ENCODE assay signal across 2 cellular contexts in the genomic region with DNA sequence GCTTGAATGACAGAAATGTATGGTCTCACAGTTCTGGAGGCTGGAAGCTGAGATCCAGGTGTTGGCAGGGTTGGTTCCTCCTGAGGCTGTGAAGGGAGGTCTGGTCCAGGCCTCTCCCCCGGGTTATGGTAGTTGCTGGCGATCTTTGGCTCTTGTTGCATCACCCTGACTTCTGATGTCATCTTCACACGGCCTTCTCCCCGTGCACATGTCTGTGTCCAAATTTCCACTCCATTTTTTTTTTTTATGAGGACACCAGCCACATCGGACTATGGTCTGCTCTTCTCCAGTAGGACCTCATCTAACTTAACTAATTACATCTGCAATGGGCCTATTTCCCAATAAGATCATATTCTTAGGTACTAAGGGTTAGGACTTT.
TF ChIP-seq lines count a peak whose summit lies in the region.

No MANE protein-coding gene starts in this region.

TF ChIP-seq in HEK293, 187 proteins besides CTCF, POLR2A, EP300 and RAD21 (continued from another document):
- no peak for TF ChIP-seq ZNF776 (tag by site-specific recombination; IDR thresholded peaks at IDR 0.05; ENCODE audit: borderline replicate concordance)
- TF ChIP-seq ZNF292 (tag by site-specific recombination; IDR thresholded peaks at IDR 0.05; ENCODE audit: borderline replicate concordance, low read depth): no peak
TF ChIP-seq in HEK293: peak in this region for 1.

TF ChIP-seq in H1, 55 proteins besides CTCF, POLR2A, EP300 and RAD21 (continued from another document):
- TF ChIP-seq, protein P1, sequence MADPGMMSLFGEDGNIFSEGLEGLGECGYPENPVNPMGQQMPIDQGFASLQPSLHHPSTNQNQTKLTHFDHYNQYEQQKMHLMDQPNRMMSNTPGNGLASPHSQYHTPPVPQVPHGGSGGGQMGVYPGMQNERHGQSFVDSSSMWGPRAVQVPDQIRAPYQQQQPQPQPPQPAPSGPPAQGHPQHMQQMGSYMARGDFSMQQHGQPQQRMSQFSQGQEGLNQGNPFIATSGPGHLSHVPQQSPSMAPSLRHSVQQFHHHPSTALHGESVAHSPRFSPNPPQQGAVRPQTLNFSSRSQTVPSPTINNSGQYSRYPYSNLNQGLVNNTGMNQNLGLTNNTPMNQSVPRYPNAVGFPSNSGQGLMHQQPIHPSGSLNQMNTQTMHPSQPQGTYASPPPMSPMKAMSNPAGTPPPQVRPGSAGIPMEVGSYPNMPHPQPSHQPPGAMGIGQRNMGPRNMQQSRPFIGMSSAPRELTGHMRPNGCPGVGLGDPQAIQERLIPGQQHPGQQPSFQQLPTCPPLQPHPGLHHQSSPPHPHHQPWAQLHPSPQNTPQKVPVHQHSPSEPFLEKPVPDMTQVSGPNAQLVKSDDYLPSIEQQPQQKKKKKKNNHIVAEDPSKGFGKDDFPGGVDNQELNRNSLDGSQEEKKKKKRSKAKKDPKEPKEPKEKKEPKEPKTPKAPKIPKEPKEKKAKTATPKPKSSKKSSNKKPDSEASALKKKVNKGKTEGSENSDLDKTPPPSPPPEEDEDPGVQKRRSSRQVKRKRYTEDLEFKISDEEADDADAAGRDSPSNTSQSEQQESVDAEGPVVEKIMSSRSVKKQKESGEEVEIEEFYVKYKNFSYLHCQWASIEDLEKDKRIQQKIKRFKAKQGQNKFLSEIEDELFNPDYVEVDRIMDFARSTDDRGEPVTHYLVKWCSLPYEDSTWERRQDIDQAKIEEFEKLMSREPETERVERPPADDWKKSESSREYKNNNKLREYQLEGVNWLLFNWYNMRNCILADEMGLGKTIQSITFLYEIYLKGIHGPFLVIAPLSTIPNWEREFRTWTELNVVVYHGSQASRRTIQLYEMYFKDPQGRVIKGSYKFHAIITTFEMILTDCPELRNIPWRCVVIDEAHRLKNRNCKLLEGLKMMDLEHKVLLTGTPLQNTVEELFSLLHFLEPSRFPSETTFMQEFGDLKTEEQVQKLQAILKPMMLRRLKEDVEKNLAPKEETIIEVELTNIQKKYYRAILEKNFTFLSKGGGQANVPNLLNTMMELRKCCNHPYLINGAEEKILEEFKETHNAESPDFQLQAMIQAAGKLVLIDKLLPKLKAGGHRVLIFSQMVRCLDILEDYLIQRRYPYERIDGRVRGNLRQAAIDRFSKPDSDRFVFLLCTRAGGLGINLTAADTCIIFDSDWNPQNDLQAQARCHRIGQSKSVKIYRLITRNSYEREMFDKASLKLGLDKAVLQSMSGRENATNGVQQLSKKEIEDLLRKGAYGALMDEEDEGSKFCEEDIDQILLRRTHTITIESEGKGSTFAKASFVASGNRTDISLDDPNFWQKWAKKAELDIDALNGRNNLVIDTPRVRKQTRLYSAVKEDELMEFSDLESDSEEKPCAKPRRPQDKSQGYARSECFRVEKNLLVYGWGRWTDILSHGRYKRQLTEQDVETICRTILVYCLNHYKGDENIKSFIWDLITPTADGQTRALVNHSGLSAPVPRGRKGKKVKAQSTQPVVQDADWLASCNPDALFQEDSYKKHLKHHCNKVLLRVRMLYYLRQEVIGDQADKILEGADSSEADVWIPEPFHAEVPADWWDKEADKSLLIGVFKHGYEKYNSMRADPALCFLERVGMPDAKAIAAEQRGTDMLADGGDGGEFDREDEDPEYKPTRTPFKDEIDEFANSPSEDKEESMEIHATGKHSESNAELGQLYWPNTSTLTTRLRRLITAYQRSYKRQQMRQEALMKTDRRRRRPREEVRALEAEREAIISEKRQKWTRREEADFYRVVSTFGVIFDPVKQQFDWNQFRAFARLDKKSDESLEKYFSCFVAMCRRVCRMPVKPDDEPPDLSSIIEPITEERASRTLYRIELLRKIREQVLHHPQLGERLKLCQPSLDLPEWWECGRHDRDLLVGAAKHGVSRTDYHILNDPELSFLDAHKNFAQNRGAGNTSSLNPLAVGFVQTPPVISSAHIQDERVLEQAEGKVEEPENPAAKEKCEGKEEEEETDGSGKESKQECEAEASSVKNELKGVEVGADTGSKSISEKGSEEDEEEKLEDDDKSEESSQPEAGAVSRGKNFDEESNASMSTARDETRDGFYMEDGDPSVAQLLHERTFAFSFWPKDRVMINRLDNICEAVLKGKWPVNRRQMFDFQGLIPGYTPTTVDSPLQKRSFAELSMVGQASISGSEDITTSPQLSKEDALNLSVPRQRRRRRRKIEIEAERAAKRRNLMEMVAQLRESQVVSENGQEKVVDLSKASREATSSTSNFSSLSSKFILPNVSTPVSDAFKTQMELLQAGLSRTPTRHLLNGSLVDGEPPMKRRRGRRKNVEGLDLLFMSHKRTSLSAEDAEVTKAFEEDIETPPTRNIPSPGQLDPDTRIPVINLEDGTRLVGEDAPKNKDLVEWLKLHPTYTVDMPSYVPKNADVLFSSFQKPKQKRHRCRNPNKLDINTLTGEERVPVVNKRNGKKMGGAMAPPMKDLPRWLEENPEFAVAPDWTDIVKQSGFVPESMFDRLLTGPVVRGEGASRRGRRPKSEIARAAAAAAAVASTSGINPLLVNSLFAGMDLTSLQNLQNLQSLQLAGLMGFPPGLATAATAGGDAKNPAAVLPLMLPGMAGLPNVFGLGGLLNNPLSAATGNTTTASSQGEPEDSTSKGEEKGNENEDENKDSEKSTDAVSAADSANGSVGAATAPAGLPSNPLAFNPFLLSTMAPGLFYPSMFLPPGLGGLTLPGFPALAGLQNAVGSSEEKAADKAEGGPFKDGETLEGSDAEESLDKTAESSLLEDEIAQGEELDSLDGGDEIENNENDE (IDR thresholded peaks at IDR 0.05; ENCODE audit: insufficient replicate concordance, low read length): no peak
- no peak for TF ChIP-seq HDAC6 (IDR thresholded peaks at IDR 0.05; ENCODE audit: low read depth, low read length)
- TF ChIP-seq JUND (IDR thresholded peaks at IDR 0.05; ENCODE audit: low read length): no peak
- no peak for TF ChIP-seq RBBP5 (IDR thresholded peaks at IDR 0.05; ENCODE audit: borderline replicate concordance, low read depth, low read length)
- no peak for TF ChIP-seq SIRT6 (IDR thresholded peaks at IDR 0.05; ENCODE audit: low read length)
- TF ChIP-seq EGR1 (IDR thresholded peaks at IDR 0.05; ENCODE audit: borderline replicate concordance, low read depth, low read length): no peak
- TF ChIP-seq RXRA (IDR thresholded peaks at IDR 0.05; ENCODE audit: insufficient read depth, low read depth, low read length): no peak
- TF ChIP-seq, protein P2, sequence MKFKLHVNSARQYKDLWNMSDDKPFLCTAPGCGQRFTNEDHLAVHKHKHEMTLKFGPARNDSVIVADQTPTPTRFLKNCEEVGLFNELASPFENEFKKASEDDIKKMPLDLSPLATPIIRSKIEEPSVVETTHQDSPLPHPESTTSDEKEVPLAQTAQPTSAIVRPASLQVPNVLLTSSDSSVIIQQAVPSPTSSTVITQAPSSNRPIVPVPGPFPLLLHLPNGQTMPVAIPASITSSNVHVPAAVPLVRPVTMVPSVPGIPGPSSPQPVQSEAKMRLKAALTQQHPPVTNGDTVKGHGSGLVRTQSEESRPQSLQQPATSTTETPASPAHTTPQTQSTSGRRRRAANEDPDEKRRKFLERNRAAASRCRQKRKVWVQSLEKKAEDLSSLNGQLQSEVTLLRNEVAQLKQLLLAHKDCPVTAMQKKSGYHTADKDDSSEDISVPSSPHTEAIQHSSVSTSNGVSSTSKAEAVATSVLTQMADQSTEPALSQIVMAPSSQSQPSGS (IDR thresholded peaks at IDR 0.05; ENCODE audit: low read length): no peak
- TF ChIP-seq NRF1 (IDR thresholded peaks at IDR 0.05; ENCODE audit: low read depth, low read length): no peak
- TF ChIP-seq EZH2 (IDR thresholded peaks at IDR 0.05; ENCODE audit: low read depth, low read length, severe bottlenecking): no peak
- TF ChIP-seq CHD2 (IDR thresholded peaks at IDR 0.05; ENCODE audit: low read length): no peak
- TF ChIP-seq SIX5 (IDR thresholded peaks at IDR 0.05; ENCODE audit: low read depth, low read length): no peak
- no peak for TF ChIP-seq GTF2F1 (IDR thresholded peaks at IDR 0.05; ENCODE audit: borderline replicate concordance, low read depth, low read length)
TF ChIP-seq in H1: peak in this region for 0.
